17 cellular contexts compared by ENCODE assay signal in genomic region chr6:43125119-43125518, GRCh38. TPM values are rescaled to one million over a fixed set of nuclear protein-coding genes. Genes with fewer than 3 reads are reported as not detected.
DNase-seq lines count a peak whose midpoint lies in the region; ATAC-seq and TF ChIP-seq lines count a peak whose summit lies in the region.
"Had no signal": no experiment of that assay in that cellular context is flagged by ENCODE, and none has a peak within 500 bp of the region (broad histone marks: within the 10 kb centered on the region; RNA-seq: fewer than 3 reads in every experiment).

No MANE protein-coding gene starts in this region.

- no peak overlapping the region for H3K4me3 Mint-ChIP-seq in nephron progenitor cell
- H3K4me3 Mint-ChIP-seq: activated T-helper 17 cell treated with anti-CD3 and anti-CD28 coated beads, Interleukin-2, amount 50 U/mL, for 72 hours; H9; T-helper 2 cell treated with Interferon-gamma antibody and Interleukin-4, amounts not matched to agents 5 μg/mL and 100 μg/mL, for 36 hours; type B pancreatic cell had no signal

- CTCF ChIA-PET in AG04450 (lab: Charles Lee): interaction anchor here (0.6 to 2.8 kb wide), 3 partner anchors 18 to 56 kb away, joined by 3 to 15 read pairs (median 12); no protein-coding TSS in a partner anchor

- DNase-seq in AG04450 (ENCODE audit: low read depth, low spot score) (peak; percentile 52), fibroblast of gingiva (ENCODE audit: low read depth) (peak; percentile 88), nephron progenitor cell (no peak), prostate gland (ENCODE audit: low spot score) (no peak), transverse colon (no peak), DMS53 (lab: John Stamatoyannopoulos, UW) (no peak)
- DNase-seq: AML-193, cerebellar nuclear complex, DMS79 treated with DMSO at 0.1 percent for 48 hours, esophagus squamous epithelium, H9, NCI-H1105 treated with DMSO at 0.1 percent for 48 hours had no signal

- H3K4me3 ChIP-seq in AG04450 (ENCODE audit: low read depth, low read length) (no peak overlapping the region), HUES6 (ENCODE audit: low read depth, low read length) (no peak overlapping the region), prostate gland (no peak overlapping the region), transverse colon (no peak overlapping the region)
- H3K4me3 ChIP-seq: esophagus squamous epithelium had no signal

- WGBS in prostate gland: 72% methylated on average over 6 of the region's 6 CpGs
- 64% methylated on average over 6 of the region's 6 CpGs; no CpG with 5 or more reads in 1 of the 2 donors for WGBS in transverse colon (ENCODE audit: low coverage in 1 of 2), 2 donors

- H3K27me3 Mint-ChIP-seq in nephron progenitor cell (ENCODE audit: low read depth, poor library complexity): peaks cover 6% of the 10 kb centered on the region
- H3K27me3 Mint-ChIP-seq: type B pancreatic cell had no signal

- H3K36me3 ChIP-seq in HUES6 (ENCODE audit: control insufficient read depth, insufficient read depth, low read length) (peaks cover 6% of the 10 kb centered on the region), prostate gland (no peaks in the 10 kb centered on the region), transverse colon (no peaks in the 10 kb centered on the region)

- peak overlapping the region; percentile 51 for H3K27ac Mint-ChIP-seq in nephron progenitor cell
- H3K27ac Mint-ChIP-seq: activated T-helper 17 cell treated with anti-CD3 and anti-CD28 coated beads, Interleukin-2, amount 50 U/mL, for 72 hours; T-helper 2 cell treated with Interferon-gamma antibody and Interleukin-4, amounts not matched to agents 5 μg/mL and 100 μg/mL, for 36 hours; type B pancreatic cell had no signal

- H3K9me3 ChIP-seq in AG04450 (ENCODE audit: control insufficient read depth, insufficient read depth, low read length) (no peaks in the 10 kb centered on the region), HUES6 (ENCODE audit: control insufficient read depth, insufficient read depth, low read depth, low read length) (no peaks in the 10 kb centered on the region), prostate gland (no peaks in the 10 kb centered on the region), transverse colon (no peaks in the 10 kb centered on the region)
- H3K9me3 ChIP-seq: esophagus squamous epithelium had no signal

- H3K27me3 ChIP-seq in AG04450 (ENCODE audit: control insufficient read depth, insufficient read depth, low read length) (no peaks in the 10 kb centered on the region), HUES6 (ENCODE audit: control insufficient read depth, insufficient read depth, low read length) (no peaks in the 10 kb centered on the region), prostate gland (replicated peaks; ENCODE audit: insufficient read depth) (no peaks in the 10 kb centered on the region), transverse colon (no peaks in the 10 kb centered on the region)
- H3K27me3 ChIP-seq: esophagus squamous epithelium had no signal

- no peak for TF ChIP-seq EP300 in transverse colon (IDR thresholded peaks at IDR 0.05; ENCODE audit: low read depth)

- in situ Hi-C loops in transverse colon (cut with MboI; ENCODE audit: low pct_ligation_motif_present in 1 of 4, low pct_unique_long_range_greater_than_20kb in 1 of 4, low sequenced_read_pairs in 3 of 4): no loop called here

- no peak for TF ChIP-seq CTCF in AG04450 (IDR thresholded peaks at IDR 0.05; ENCODE audit: low read depth, low read length)
- TF ChIP-seq CTCF in nephron progenitor cell (IDR thresholded peaks at IDR 0.05): no peak
- no peak for TF ChIP-seq CTCF in prostate gland (IDR thresholded peaks at IDR 0.05)
- TF ChIP-seq CTCF in transverse colon (IDR thresholded peaks at IDR 0.05): no peak

- peaks cover 59% of the 10 kb centered on the region for H3K4me1 ChIP-seq in HUES6 (ENCODE audit: control insufficient read depth, insufficient read depth, low read length)
- peaks cover 10% of the 10 kb centered on the region for H3K4me1 ChIP-seq in prostate gland (replicated peaks)
- peaks cover 0 to 23% (median 4%) of the 10 kb centered on the region in 4 donors for H3K4me1 ChIP-seq in transverse colon

- H3K36me3 Mint-ChIP-seq in nephron progenitor cell (ENCODE audit: low read depth): peaks cover 5% of the 10 kb centered on the region

- H3K4me1 Mint-ChIP-seq in nephron progenitor cell: peaks cover 63% of the 10 kb centered on the region
- H3K4me1 Mint-ChIP-seq: activated T-helper 17 cell treated with anti-CD3 and anti-CD28 coated beads, Interleukin-2, amount 50 U/mL, for 72 hours had no signal

- POLR2A ChIA-PET in AG04450 (lab: Yijun Ruan, JAX): interaction anchor here (1.5 to 2.6 kb wide), 3 partner anchors 28 to 49 kb away, joined by 4 to 18 read pairs (median 10); partner anchors contain the start of gene PTK7

- no peak for TF ChIP-seq POLR2A in prostate gland (IDR thresholded peaks at IDR 0.05)
- no peak for TF ChIP-seq POLR2A in transverse colon (IDR thresholded peaks at IDR 0.05)

- ATAC-seq in GM19397 (IDR thresholded peaks at IDR 0.05; ENCODE audit: unreplicated experiment): no peak
- ATAC-seq: activated T-helper 17 cell treated with anti-CD3 and anti-CD28 coated beads, Interleukin-2, amount 50 U/mL, for 72 hours had no signal

- no peaks in the 10 kb centered on the region for H3K9me3 Mint-ChIP-seq in nephron progenitor cell
- H3K9me3 Mint-ChIP-seq: activated T-helper 17 cell treated with anti-CD3 and anti-CD28 coated beads, Interleukin-2, amount 50 U/mL, for 72 hours; H9; T-helper 2 cell treated with Interferon-gamma antibody and Interleukin-4, amounts not matched to agents 5 μg/mL and 100 μg/mL, for 36 hours; type B pancreatic cell had no signal

- H3K9ac ChIP-seq in HUES6 (ENCODE audit: low read length): peak overlapping the region; percentile 3

- intact Hi-C loops in prostate gland (cut with DNase I): no loop called here
- intact Hi-C loops in transverse colon (cut with DNase I; ENCODE audit: low total_unique reads): no loop called here

- H3K27ac ChIP-seq in AG04450 (ENCODE audit: low read depth, low read length) (peak overlapping the region; percentile 70), HUES6 (ENCODE audit: low read depth, low read length) (no peak overlapping the region), prostate gland (no peak overlapping the region), transverse colon (no peak overlapping the region)

RNA-seq across cellular contexts. Expression of gene SRF, which starts 46.0 kb away (rescaled TPM):
- 36.8 and 48.5 TPM in 2 replicates for polyA plus RNA-seq in AG04450 (2011; rRNA removed)
- polyA minus RNA-seq in AG04450 (2011; rRNA and poly(A)+ RNA removed): 41.4 and 58.1 TPM in 2 replicates
- total RNA-seq in prostate gland (10 to 100 TPM; 40.5 to 56.3 TPM), transverse colon (10 to 100 TPM; 26.7 to 32.6 (median 29.6) TPM)

RNA-seq across cellular contexts. Expression of gene PTK7, which starts 49.0 kb away (rescaled TPM):
- polyA plus RNA-seq in AG04450 (2011; rRNA removed): 146 and 179 TPM in 2 replicates
- polyA minus RNA-seq in AG04450 (2011; rRNA and poly(A)+ RNA removed): 230 and 312 TPM in 2 replicates
- total RNA-seq in prostate gland: 10 to 100 TPM; 83.3 to 85.2 TPM
- 10 to 100 TPM in 1 of 4 donors, 1 to 10 TPM in 3; 2.2 to 34.6 (median 6.0) TPM for total RNA-seq in transverse colon

RNA-seq across cellular contexts. Expression of gene CUL9, which starts 56.9 kb away (rescaled TPM):
- 11.5 and 11.8 TPM in 2 replicates for polyA plus RNA-seq in AG04450 (2011; rRNA removed)
- polyA minus RNA-seq in AG04450 (2011; rRNA and poly(A)+ RNA removed): 15.5 and 22.3 TPM in 2 replicates
- total RNA-seq in prostate gland: 10 to 100 TPM; 22.9 to 87.0 TPM
- 10 to 100 TPM; 41.1 to 69.9 (median 50.3) TPM for total RNA-seq in transverse colon

Comparison
In these comparisons a context has a peak if more than half of its experiments do, and no peak if none do; other contexts are left out.
1. DNase-seq: peak in AG04450 (single experiment) and fibroblast of gingiva (single experiment); none in nephron progenitor cell (single experiment), prostate gland (single experiment), transverse colon (single experiment) and DMS53 (single experiment).